ENCODE assay signal across 36 cellular contexts in the genomic region with DNA sequence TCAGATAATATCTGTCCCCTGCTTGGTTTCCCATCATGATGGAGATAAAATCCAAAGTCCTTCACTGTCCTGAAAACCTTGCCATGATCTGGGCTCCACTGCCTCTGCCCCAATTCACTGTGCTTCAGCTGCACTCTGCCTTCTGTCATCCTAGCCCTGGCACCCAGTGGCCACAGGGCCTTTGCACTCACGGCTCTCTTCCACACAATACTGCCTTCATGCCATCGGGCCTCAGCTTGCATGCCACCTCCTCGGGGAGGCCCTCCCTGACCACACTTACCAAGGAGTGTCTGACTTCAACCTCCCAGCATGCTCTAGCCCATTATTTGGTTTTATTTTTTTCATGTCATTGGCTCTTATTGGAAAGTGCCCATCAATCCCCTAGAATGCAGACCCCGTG.
"Had no signal": no experiment of that assay in that cellular context is flagged by ENCODE, and none has a peak within 500 bp of the region (broad histone marks: within the 10 kb centered on the region; RNA-seq: fewer than 3 reads in every experiment).

No MANE protein-coding gene starts in this region.

- H3K36me3 ChIP-seq: brain microvascular endothelial cell, WERI-Rb-1 had no signal

- H3K27me3 Mint-ChIP-seq: activated CD4-positive, alpha-beta T cell treated with anti-CD3 and anti-CD28 coated beads for 36 hours; activated CD4-positive, alpha-beta T cell treated with anti-CD3 and anti-CD28 coated beads, Interleukin-2, amount 10 ng/mL, durations not matched to agents 24 days and 14 days; activated CD8-positive, alpha-beta memory T cell treated with anti-CD3 and anti-CD28 coated beads, Interleukin-2, amount 10 ng/mL, durations not matched to agents 7 days and 5 days; activated naive CD8-positive, alpha-beta T cell treated with anti-CD3 and anti-CD28 coated beads, Interleukin-2, amount 10 ng/mL, durations not matched to agents 7 days and 5 days; central memory CD8-positive, alpha-beta T cell; T-helper 17 cell had no signal

- H3K4me1 Mint-ChIP-seq: activated CD4-positive, alpha-beta T cell treated with anti-CD3 and anti-CD28 coated beads, Interleukin-2, amount 10 ng/mL, durations not matched to agents 24 days and 14 days; activated CD8-positive, alpha-beta memory T cell treated with anti-CD3 and anti-CD28 coated beads, Interleukin-2, amount 10 ng/mL, durations not matched to agents 7 days and 5 days; central memory CD8-positive, alpha-beta T cell; T-helper 17 cell had no signal

- DNase-seq: activated CD4-positive, alpha-beta T cell treated with anti-CD3 and anti-CD28 coated beads, Interleukin-2, amount 10 ng/mL, durations not matched to agents 24 days and 14 days; activated CD4-positive, CD25-positive, alpha-beta regulatory T cell; activated CD4-positive, CD25-positive, alpha-beta regulatory T cell treated with anti-CD3 and anti-CD28 coated beads, Interleukin-2, amount 50 U/mL, for 72 hours; activated CD8-positive, alpha-beta memory T cell treated with anti-CD3 and anti-CD28 coated beads, Interleukin-2, amount 10 ng/mL, durations not matched to agents 7 days and 5 days; activated CD8-positive, alpha-beta memory T cell treated with anti-CD3 and anti-CD28 coated beads, Interleukin-2, amount 50 U/mL, for 4 hours; activated CD8-positive, alpha-beta T cell treated with anti-CD3 and anti-CD28 coated beads, Interleukin-2, amount 10 ng/mL, durations not matched to agents 7 days and 5 days; activated gamma-delta T cell; activated naive CD4-positive, alpha-beta T cell; activated naive CD4-positive, alpha-beta T cell treated with anti-CD3 and anti-CD28 coated beads, Interleukin-2, amount 10 ng/mL, durations not matched to agents 7 days and 5 days; activated naive CD8-positive, alpha-beta T cell treated with anti-CD3 and anti-CD28 coated beads, Interleukin-2, amount 10 ng/mL, durations not matched to agents 7 days and 5 days; activated T-cell treated with anti-CD3 and anti-CD28 coated beads, Interleukin-2, amount 50 U/mL, for 1 hour; activated T-cell treated with anti-CD3 and anti-CD28 coated beads, Interleukin-2, amount 50 U/mL, for 48 hours; amniotic stem cell; anterior cingulate cortex; brain microvascular endothelial cell; cortex of kidney; dermis blood vessel endothelial cell; effector CD4-positive, alpha-beta T cell; effector memory CD8-positive, alpha-beta T cell; esophagus squamous epithelium; heart left ventricle; T-helper 1 cell; T-helper 17 cell; T1000; WERI-Rb-1 had no signal

- FAIRE-seq: astrocyte, bronchial epithelial cell, colon, endothelial cell of umbilical vein, frontal cortex had no signal

- H3K27ac ChIP-seq: brain microvascular endothelial cell, epithelial cell of prostate, esophagus squamous epithelium, heart left ventricle, WERI-Rb-1 had no signal

- H3K9me3 ChIP-seq: esophagus squamous epithelium, heart left ventricle had no signal

- H3K36me3 Mint-ChIP-seq: activated CD4-positive, alpha-beta memory T cell treated with anti-CD3 and anti-CD28 coated beads for 36 hours; activated CD8-positive, alpha-beta memory T cell treated with anti-CD3 and anti-CD28 coated beads, Interleukin-2, amount 10 ng/mL, durations not matched to agents 7 days and 5 days; activated naive CD4-positive, alpha-beta T cell treated with anti-CD3 and anti-CD28 coated beads, Interleukin-2, amount 10 ng/mL, durations not matched to agents 7 days and 5 days; activated naive CD4-positive, alpha-beta T cell treated with anti-CD3 and anti-CD28 coated beads, Interleukin-2, amount 50 U/mL, for 72 hours; activated naive CD8-positive, alpha-beta T cell treated with anti-CD3 and anti-CD28 coated beads, Interleukin-2, amount 10 ng/mL, durations not matched to agents 7 days and 5 days had no signal

- H3K9me3 Mint-ChIP-seq: activated CD4-positive, alpha-beta memory T cell treated with anti-CD3 and anti-CD28 coated beads for 36 hours; activated CD4-positive, alpha-beta T cell treated with anti-CD3 and anti-CD28 coated beads, Interleukin-2, amount 10 ng/mL, durations not matched to agents 24 days and 14 days; activated naive CD4-positive, alpha-beta T cell treated with anti-CD3 and anti-CD28 coated beads, Interleukin-2, amount 10 ng/mL, durations not matched to agents 7 days and 5 days; activated naive CD4-positive, alpha-beta T cell treated with anti-CD3 and anti-CD28 coated beads, Interleukin-2, amount 50 U/mL, for 72 hours; activated naive CD8-positive, alpha-beta T cell treated with anti-CD3 and anti-CD28 coated beads, Interleukin-2, amount 10 ng/mL, durations not matched to agents 7 days and 5 days; central memory CD8-positive, alpha-beta T cell; effector memory CD8-positive, alpha-beta T cell; T-helper 2 cell treated with Interferon-gamma antibody and Interleukin-4, amounts not matched to agents 5 μg/mL and 100 μg/mL, for 36 hours had no signal

- H3K4me3 ChIP-seq: esophagus squamous epithelium, heart left ventricle had no signal

- H3K4me3 Mint-ChIP-seq: activated CD4-positive, alpha-beta memory T cell treated with anti-CD3 and anti-CD28 coated beads for 36 hours; activated CD4-positive, alpha-beta T cell treated with anti-CD3 and anti-CD28 coated beads for 36 hours; activated CD4-positive, alpha-beta T cell treated with anti-CD3 and anti-CD28 coated beads, Interleukin-2, amount 10 ng/mL, durations not matched to agents 24 days and 14 days; activated CD8-positive, alpha-beta memory T cell treated with anti-CD3 and anti-CD28 coated beads, Interleukin-2, amount 10 ng/mL, durations not matched to agents 7 days and 5 days; activated CD8-positive, alpha-beta T cell treated with anti-CD3 and anti-CD28 coated beads, Interleukin-2, amount 10 ng/mL, durations not matched to agents 7 days and 5 days; activated naive CD4-positive, alpha-beta T cell treated with anti-CD3 and anti-CD28 coated beads, Interleukin-2, amount 10 ng/mL, durations not matched to agents 7 days and 5 days; activated naive CD8-positive, alpha-beta T cell treated with anti-CD3 and anti-CD28 coated beads, Interleukin-2, amount 10 ng/mL, durations not matched to agents 7 days and 5 days; central memory CD8-positive, alpha-beta T cell; effector memory CD8-positive, alpha-beta T cell; T-helper 17 cell; T-helper 2 cell treated with Interferon-gamma antibody and Interleukin-4, amounts not matched to agents 5 μg/mL and 100 μg/mL, for 36 hours had no signal

- H3K27me3 ChIP-seq: brain microvascular endothelial cell, heart left ventricle had no signal

- H3K27ac Mint-ChIP-seq: activated CD4-positive, alpha-beta memory T cell treated with anti-CD3 and anti-CD28 coated beads for 36 hours; activated CD4-positive, alpha-beta T cell treated with anti-CD3 and anti-CD28 coated beads for 36 hours; activated CD4-positive, alpha-beta T cell treated with anti-CD3 and anti-CD28 coated beads, Interleukin-2, amount 10 ng/mL, durations not matched to agents 24 days and 14 days; activated CD8-positive, alpha-beta memory T cell treated with anti-CD3 and anti-CD28 coated beads, Interleukin-2, amount 10 ng/mL, durations not matched to agents 7 days and 5 days; activated CD8-positive, alpha-beta T cell treated with anti-CD3 and anti-CD28 coated beads, Interleukin-2, amount 10 ng/mL, durations not matched to agents 7 days and 5 days; activated naive CD4-positive, alpha-beta T cell treated with anti-CD3 and anti-CD28 coated beads, Interleukin-2, amount 10 ng/mL, durations not matched to agents 7 days and 5 days; activated naive CD4-positive, alpha-beta T cell treated with anti-CD3 and anti-CD28 coated beads, Interleukin-2, amount 50 U/mL, for 72 hours; activated naive CD8-positive, alpha-beta T cell treated with anti-CD3 and anti-CD28 coated beads, Interleukin-2, amount 10 ng/mL, durations not matched to agents 7 days and 5 days; T-helper 17 cell; T-helper 2 cell treated with Interferon-gamma antibody and Interleukin-4, amounts not matched to agents 5 μg/mL and 100 μg/mL, for 36 hours had no signal

- ATAC-seq: activated CD8-positive, alpha-beta memory T cell treated with anti-CD3 and anti-CD28 coated beads, Interleukin-2, amount 10 ng/mL, durations not matched to agents 7 days and 5 days; activated CD8-positive, alpha-beta T cell treated with anti-CD3 and anti-CD28 coated beads, Interleukin-2, amount 10 ng/mL, durations not matched to agents 7 days and 5 days; effector memory CD8-positive, alpha-beta T cell; heart left ventricle; T-helper 17 cell had no signal
